1 cellular context compared by ENCODE assay signal in the genomic region with DNA sequence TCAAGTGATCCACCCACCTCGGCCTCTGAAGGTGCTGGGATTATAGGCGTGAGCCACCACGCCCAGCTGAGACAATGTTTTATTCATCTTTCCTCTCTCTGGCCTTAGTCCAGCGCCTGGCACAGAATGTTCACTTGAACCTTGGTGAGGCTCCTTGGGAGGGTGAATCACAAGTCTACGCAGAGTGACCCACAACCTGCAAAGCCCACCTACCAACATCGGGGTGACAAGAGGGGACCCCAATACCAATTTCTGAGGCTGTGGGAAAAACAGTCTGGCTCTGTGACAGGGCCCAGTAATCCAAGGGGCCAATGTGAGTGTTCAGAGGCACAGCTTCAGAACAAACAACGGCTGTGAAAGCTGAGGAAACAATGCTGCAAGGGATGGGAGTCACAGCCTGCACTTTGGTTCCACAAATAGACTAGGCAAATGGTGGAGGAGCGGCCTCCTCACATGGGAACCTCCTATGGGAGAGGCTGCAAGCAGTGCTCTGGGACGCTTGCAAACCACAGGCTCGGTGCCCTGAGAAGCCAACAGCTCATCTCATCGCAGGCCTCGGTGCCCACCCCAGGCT.
TF ChIP-seq lines count a peak whose summit lies in the region.

No MANE protein-coding gene starts in this region.

TF ChIP-seq in HepG2, 621 proteins besides CTCF, POLR2A, EP300 and RAD21 (continued from another document and continues in another):
- TF ChIP-seq, protein P1, sequence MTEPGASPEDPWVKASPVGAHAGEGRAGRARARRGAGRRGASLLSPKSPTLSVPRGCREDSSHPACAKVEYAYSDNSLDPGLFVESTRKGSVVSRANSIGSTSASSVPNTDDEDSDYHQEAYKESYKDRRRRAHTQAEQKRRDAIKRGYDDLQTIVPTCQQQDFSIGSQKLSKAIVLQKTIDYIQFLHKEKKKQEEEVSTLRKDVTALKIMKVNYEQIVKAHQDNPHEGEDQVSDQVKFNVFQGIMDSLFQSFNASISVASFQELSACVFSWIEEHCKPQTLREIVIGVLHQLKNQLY (CRISPR knock-in tag; IDR thresholded peaks at IDR 0.05), result 0 out of 2 replicates have a peak, but pooled peaks have one; percentile 50
- TF ChIP-seq, protein P2, sequence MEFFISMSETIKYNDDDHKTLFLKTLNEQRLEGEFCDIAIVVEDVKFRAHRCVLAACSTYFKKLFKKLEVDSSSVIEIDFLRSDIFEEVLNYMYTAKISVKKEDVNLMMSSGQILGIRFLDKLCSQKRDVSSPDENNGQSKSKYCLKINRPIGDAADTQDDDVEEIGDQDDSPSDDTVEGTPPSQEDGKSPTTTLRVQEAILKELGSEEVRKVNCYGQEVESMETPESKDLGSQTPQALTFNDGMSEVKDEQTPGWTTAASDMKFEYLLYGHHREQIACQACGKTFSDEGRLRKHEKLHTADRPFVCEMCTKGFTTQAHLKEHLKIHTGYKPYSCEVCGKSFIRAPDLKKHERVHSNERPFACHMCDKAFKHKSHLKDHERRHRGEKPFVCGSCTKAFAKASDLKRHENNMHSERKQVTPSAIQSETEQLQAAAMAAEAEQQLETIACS (CRISPR knock-in tag; IDR thresholded peaks at IDR 0.05), result no peak
- TF ChIP-seq PTBP1 (IDR thresholded peaks at IDR 0.05; ENCODE audit: low read depth, low read length, poor library complexity, severe bottlenecking), result no peak
- TF ChIP-seq, protein P3, sequence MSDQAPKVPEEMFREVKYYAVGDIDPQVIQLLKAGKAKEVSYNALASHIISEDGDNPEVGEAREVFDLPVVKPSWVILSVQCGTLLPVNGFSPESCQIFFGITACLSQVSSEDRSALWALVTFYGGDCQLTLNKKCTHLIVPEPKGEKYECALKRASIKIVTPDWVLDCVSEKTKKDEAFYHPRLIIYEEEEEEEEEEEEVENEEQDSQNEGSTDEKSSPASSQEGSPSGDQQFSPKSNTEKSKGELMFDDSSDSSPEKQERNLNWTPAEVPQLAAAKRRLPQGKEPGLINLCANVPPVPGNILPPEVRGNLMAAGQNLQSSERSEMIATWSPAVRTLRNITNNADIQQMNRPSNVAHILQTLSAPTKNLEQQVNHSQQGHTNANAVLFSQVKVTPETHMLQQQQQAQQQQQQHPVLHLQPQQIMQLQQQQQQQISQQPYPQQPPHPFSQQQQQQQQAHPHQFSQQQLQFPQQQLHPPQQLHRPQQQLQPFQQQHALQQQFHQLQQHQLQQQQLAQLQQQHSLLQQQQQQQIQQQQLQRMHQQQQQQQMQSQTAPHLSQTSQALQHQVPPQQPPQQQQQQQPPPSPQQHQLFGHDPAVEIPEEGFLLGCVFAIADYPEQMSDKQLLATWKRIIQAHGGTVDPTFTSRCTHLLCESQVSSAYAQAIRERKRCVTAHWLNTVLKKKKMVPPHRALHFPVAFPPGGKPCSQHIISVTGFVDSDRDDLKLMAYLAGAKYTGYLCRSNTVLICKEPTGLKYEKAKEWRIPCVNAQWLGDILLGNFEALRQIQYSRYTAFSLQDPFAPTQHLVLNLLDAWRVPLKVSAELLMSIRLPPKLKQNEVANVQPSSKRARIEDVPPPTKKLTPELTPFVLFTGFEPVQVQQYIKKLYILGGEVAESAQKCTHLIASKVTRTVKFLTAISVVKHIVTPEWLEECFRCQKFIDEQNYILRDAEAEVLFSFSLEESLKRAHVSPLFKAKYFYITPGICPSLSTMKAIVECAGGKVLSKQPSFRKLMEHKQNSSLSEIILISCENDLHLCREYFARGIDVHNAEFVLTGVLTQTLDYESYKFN (CRISPR knock-in tag; conservative IDR thresholded peaks at IDR 0.05), result peak; percentile 95
- TF ChIP-seq, protein P4, sequence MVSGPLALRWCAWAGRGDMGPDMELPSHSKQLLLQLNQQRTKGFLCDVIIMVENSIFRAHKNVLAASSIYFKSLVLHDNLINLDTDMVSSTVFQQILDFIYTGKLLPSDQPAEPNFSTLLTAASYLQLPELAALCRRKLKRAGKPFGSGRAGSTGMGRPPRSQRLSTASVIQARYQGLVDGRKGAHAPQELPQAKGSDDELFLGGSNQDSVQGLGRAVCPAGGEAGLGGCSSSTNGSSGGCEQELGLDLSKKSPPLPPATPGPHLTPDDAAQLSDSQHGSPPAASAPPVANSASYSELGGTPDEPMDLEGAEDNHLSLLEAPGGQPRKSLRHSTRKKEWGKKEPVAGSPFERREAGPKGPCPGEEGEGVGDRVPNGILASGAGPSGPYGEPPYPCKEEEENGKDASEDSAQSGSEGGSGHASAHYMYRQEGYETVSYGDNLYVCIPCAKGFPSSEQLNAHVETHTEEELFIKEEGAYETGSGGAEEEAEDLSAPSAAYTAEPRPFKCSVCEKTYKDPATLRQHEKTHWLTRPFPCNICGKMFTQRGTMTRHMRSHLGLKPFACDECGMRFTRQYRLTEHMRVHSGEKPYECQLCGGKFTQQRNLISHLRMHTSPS (CRISPR knock-in tag; IDR thresholded peaks at IDR 0.05; ENCODE audit: low read depth), result peak; percentile 59; the same call in 1 of the 2 replicates
- TF ChIP-seq TBL1XR1 (IDR thresholded peaks at IDR 0.05; ENCODE audit: borderline replicate concordance, low read length, partially characterized antibody), result peak; percentile 37
- no peak for TF ChIP-seq ATM (IDR thresholded peaks at IDR 0.05; ENCODE audit: borderline replicate concordance)
- TF ChIP-seq PRMT3 (CRISPR knock-in tag; IDR thresholded peaks at IDR 0.05; ENCODE audit: borderline replicate concordance, low read depth), result no peak
- TF ChIP-seq ZNF724P (CRISPR knock-in tag; IDR thresholded peaks at IDR 0.05; ENCODE audit: borderline replicate concordance), result 0 out of 2 replicates have a peak, but pooled peaks have one; percentile 62
- TF ChIP-seq, protein P5, sequence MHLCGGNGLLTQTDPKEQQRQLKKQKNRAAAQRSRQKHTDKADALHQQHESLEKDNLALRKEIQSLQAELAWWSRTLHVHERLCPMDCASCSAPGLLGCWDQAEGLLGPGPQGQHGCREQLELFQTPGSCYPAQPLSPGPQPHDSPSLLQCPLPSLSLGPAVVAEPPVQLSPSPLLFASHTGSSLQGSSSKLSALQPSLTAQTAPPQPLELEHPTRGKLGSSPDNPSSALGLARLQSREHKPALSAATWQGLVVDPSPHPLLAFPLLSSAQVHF (CRISPR knock-in tag; IDR thresholded peaks at IDR 0.05), result no peak
- TF ChIP-seq, protein P6, sequence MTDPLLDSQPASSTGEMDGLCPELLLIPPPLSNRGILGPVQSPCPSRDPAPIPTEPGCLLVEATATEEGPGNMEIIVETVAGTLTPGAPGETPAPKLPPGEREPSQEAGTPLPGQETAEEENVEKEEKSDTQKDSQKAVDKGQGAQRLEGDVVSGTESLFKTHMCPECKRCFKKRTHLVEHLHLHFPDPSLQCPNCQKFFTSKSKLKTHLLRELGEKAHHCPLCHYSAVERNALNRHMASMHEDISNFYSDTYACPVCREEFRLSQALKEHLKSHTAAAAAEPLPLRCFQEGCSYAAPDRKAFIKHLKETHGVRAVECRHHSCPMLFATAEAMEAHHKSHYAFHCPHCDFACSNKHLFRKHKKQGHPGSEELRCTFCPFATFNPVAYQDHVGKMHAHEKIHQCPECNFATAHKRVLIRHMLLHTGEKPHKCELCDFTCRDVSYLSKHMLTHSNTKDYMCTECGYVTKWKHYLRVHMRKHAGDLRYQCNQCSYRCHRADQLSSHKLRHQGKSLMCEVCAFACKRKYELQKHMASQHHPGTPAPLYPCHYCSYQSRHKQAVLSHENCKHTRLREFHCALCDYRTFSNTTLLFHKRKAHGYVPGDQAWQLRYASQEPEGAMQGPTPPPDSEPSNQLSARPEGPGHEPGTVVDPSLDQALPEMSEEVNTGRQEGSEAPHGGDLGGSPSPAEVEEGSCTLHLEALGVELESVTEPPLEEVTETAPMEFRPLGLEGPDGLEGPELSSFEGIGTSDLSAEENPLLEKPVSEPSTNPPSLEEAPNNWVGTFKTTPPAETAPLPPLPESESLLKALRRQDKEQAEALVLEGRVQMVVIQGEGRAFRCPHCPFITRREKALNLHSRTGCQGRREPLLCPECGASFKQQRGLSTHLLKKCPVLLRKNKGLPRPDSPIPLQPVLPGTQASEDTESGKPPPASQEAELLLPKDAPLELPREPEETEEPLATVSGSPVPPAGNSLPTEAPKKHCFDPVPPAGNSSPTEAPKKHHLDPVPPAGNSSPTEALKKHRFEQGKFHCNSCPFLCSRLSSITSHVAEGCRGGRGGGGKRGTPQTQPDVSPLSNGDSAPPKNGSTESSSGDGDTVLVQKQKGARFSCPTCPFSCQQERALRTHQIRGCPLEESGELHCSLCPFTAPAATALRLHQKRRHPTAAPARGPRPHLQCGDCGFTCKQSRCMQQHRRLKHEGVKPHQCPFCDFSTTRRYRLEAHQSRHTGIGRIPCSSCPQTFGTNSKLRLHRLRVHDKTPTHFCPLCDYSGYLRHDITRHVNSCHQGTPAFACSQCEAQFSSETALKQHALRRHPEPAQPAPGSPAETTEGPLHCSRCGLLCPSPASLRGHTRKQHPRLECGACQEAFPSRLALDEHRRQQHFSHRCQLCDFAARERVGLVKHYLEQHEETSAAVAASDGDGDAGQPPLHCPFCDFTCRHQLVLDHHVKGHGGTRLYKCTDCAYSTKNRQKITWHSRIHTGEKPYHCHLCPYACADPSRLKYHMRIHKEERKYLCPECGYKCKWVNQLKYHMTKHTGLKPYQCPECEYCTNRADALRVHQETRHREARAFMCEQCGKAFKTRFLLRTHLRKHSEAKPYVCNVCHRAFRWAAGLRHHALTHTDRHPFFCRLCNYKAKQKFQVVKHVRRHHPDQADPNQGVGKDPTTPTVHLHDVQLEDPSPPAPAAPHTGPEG (CRISPR knock-in tag; IDR thresholded peaks at IDR 0.05), result peak; percentile 50; the same call in 1 of the 2 replicates
- TF ChIP-seq ZNF432 (CRISPR knock-in tag; IDR thresholded peaks at IDR 0.05; ENCODE audit: borderline replicate concordance), result no peak
- TF ChIP-seq KMT2A (CRISPR knock-in tag; IDR thresholded peaks at IDR 0.05), result peak; percentile 35; the same call in 1 of the 2 replicates
- no peak for TF ChIP-seq ZNF737 (CRISPR knock-in tag; IDR thresholded peaks at IDR 0.05; ENCODE audit: borderline replicate concordance)
- TF ChIP-seq GABPB1 (CRISPR knock-in tag; IDR thresholded peaks at IDR 0.05), result 0 out of 2 replicates have a peak, but pooled peaks have one; percentile 39
- TF ChIP-seq DPF2 (CRISPR knock-in tag; IDR thresholded peaks at IDR 0.05; ENCODE audit: borderline replicate concordance, low read depth), result peak; percentile 76
- peak; percentile 81 for TF ChIP-seq FOSL2 (CRISPR knock-in tag; IDR thresholded peaks at IDR 0.05)
- TF ChIP-seq CREB1 (IDR thresholded peaks at IDR 0.05), result no peak
- peak; percentile 51 for TF ChIP-seq CREB1 (CRISPR knock-in tag; IDR thresholded peaks at IDR 0.05)
- no peak for TF ChIP-seq ZNF367 (CRISPR knock-in tag; IDR thresholded peaks at IDR 0.05; ENCODE audit: borderline replicate concordance)
- TF ChIP-seq NBN (conservative IDR thresholded peaks at IDR 0.05), result no peak
- TF ChIP-seq SRSF4 (IDR thresholded peaks at IDR 0.05; ENCODE audit: low read depth, low read length, poor library complexity, severe bottlenecking), result no peak
- TF ChIP-seq, protein P7, sequence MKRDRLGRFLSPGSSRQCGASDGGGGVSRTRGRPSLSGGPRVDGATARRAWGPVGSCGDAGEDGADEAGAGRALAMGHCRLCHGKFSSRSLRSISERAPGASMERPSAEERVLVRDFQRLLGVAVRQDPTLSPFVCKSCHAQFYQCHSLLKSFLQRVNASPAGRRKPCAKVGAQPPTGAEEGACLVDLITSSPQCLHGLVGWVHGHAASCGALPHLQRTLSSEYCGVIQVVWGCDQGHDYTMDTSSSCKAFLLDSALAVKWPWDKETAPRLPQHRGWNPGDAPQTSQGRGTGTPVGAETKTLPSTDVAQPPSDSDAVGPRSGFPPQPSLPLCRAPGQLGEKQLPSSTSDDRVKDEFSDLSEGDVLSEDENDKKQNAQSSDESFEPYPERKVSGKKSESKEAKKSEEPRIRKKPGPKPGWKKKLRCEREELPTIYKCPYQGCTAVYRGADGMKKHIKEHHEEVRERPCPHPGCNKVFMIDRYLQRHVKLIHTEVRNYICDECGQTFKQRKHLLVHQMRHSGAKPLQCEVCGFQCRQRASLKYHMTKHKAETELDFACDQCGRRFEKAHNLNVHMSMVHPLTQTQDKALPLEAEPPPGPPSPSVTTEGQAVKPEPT (CRISPR knock-in tag; IDR thresholded peaks at IDR 0.05; ENCODE audit: low read depth), result no peak
- TF ChIP-seq, protein P8, sequence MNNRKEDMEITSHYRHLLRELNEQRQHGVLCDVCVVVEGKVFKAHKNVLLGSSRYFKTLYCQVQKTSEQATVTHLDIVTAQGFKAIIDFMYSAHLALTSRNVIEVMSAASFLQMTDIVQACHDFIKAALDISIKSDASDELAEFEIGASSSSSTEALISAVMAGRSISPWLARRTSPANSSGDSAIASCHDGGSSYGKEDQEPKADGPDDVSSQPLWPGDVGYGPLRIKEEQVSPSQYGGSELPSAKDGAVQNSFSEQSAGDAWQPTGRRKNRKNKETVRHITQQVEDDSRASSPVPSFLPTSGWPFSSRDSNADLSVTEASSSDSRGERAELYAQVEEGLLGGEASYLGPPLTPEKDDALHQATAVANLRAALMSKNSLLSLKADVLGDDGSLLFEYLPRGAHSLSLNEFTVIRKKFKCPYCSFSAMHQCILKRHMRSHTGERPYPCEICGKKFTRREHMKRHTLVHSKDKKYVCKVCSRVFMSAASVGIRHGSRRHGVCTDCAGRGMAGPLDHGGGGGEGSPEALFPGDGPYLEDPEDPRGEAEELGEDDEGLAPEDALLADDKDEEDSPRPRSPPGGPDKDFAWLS (CRISPR knock-in tag; IDR thresholded peaks at IDR 0.05; ENCODE audit: borderline replicate concordance), result no peak
- TF ChIP-seq CREM (IDR thresholded peaks at IDR 0.05), result peak; percentile 76; the same call in 1 of the 2 replicates
- no peak for TF ChIP-seq CREM (CRISPR knock-in tag; IDR thresholded peaks at IDR 0.05)
- TF ChIP-seq ATF7 (IDR thresholded peaks at IDR 0.05), result no peak
- TF ChIP-seq ATF7 (CRISPR knock-in tag; IDR thresholded peaks at IDR 0.05), result 0 out of 2 replicates have a peak, but pooled peaks have one; percentile 33
- peak; percentile 41; the same call in 1 of the 2 replicates for TF ChIP-seq ZNF792 (CRISPR knock-in tag; IDR thresholded peaks at IDR 0.05)
- peak; percentile 63; the same call in 1 of the 2 replicates for TF ChIP-seq NR2F2 (IDR thresholded peaks at IDR 0.05; ENCODE audit: borderline replicate concordance, low read depth)
- peak; percentile 34; the same call in 1 of the 2 replicates for TF ChIP-seq SMAD3 (CRISPR knock-in tag; IDR thresholded peaks at IDR 0.05)
- TF ChIP-seq RFX5 (IDR thresholded peaks at IDR 0.05; ENCODE audit: low read depth, low read length), result no peak
- TF ChIP-seq NKX3-1 (CRISPR knock-in tag; IDR thresholded peaks at IDR 0.05), result no peak
- TF ChIP-seq KDM5A (IDR thresholded peaks at IDR 0.05; ENCODE audit: borderline replicate concordance, low read length), result peak; percentile 36; the same call in 1 of the 2 replicates
- TF ChIP-seq, protein P9, sequence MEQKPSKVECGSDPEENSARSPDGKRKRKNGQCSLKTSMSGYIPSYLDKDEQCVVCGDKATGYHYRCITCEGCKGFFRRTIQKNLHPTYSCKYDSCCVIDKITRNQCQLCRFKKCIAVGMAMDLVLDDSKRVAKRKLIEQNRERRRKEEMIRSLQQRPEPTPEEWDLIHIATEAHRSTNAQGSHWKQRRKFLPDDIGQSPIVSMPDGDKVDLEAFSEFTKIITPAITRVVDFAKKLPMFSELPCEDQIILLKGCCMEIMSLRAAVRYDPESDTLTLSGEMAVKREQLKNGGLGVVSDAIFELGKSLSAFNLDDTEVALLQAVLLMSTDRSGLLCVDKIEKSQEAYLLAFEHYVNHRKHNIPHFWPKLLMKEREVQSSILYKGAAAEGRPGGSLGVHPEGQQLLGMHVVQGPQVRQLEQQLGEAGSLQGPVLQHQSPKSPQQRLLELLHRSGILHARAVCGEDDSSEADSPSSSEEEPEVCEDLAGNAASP (CRISPR knock-in tag; IDR thresholded peaks at IDR 0.05; ENCODE audit: borderline replicate concordance), result peak; percentile 46; the same call in 1 of the 2 replicates
- peak; percentile 27; the same call in 1 of the 2 replicates for TF ChIP-seq SP4 (CRISPR knock-in tag; IDR thresholded peaks at IDR 0.05)
- TF ChIP-seq ZNF629 (CRISPR knock-in tag; conservative IDR thresholded peaks at IDR 0.05), result 0 out of 2 replicates have a peak, but pooled peaks have one; percentile 56
- peak; percentile 65; the same call in 1 of the 2 replicates for TF ChIP-seq KLF6 (CRISPR knock-in tag; IDR thresholded peaks at IDR 0.05)
- TF ChIP-seq ZFY (CRISPR knock-in tag; IDR thresholded peaks at IDR 0.05), result peak; percentile 74; the same call in 1 of the 2 replicates
